ENCODE assay signal across 8 cellular contexts in genomic region chr4:128517739-128518510, GRCh38.
DNase-seq lines count a peak whose midpoint lies in the region; ATAC-seq, FAIRE-seq and TF ChIP-seq lines count a peak whose summit lies in the region.

No MANE protein-coding gene starts in this region.

- no peaks in the 10 kb centered on the region for H3K9me3 Mint-ChIP-seq in activated naive CD8-positive, alpha-beta T cell (ENCODE audit: low read depth)
- peaks cover 2 to 4% of the 10 kb centered on the region in 2 donors for H3K9me3 Mint-ChIP-seq in stimulated activated naive B cell treated with anti-CD40 and anti-IgM and Interleukin-4, amounts not matched to agents 10 μg/mL and 1 μg/mL and 100 μg/mL, for 72 hours

- peaks cover 3% of the 10 kb centered on the region for H3K27me3 Mint-ChIP-seq in activated naive CD8-positive, alpha-beta T cell
- H3K27me3 Mint-ChIP-seq in stimulated activated naive B cell treated with anti-CD40 and anti-IgM and Interleukin-4, amounts not matched to agents 10 μg/mL and 1 μg/mL and 100 μg/mL, for 72 hours = peaks cover 16 to 23% of the 10 kb centered on the region in 2 donors

- FAIRE-seq in HTR-8/SVneo (lab: Jason Lieb, UNC) = peak; percentile 95

- H3K36me3 Mint-ChIP-seq in activated naive CD8-positive, alpha-beta T cell = no peaks in the 10 kb centered on the region
- H3K36me3 Mint-ChIP-seq in stimulated activated naive B cell treated with anti-CD40 and anti-IgM and Interleukin-4, amounts not matched to agents 10 μg/mL and 1 μg/mL and 100 μg/mL, for 72 hours = peaks cover 0 to under 1% of the 10 kb centered on the region in 2 donors

- ATAC-seq in GM21723 (IDR thresholded peaks at IDR 0.05; ENCODE audit: unreplicated experiment) = peak; percentile 96
- ATAC-seq in stimulated activated naive B cell treated with anti-CD40 and anti-IgM and Interleukin-4, amounts not matched to agents 10 μg/mL and 1 μg/mL and 100 μg/mL, for 72 hours (replicated peaks) = peak; percentile 97 to 98

- TF ChIP-seq CTCF in GM13976 (IDR thresholded peaks at IDR 0.05; ENCODE audit: borderline replicate concordance, control extremely low read depth, extremely low read depth, insufficient read depth, missing control alignments) = no peak

- H3K4me3 Mint-ChIP-seq in activated naive CD8-positive, alpha-beta T cell = no peak overlapping the region
- peak overlapping the region in 1 of 2 donors; percentile 14 for H3K4me3 Mint-ChIP-seq in stimulated activated naive B cell treated with anti-CD40 and anti-IgM and Interleukin-4, amounts not matched to agents 10 μg/mL and 1 μg/mL and 100 μg/mL, for 72 hours

- in situ Hi-C loops in GM13976 (cut with MboI; ENCODE audit: low sequenced_read_pairs, unreplicated experiment) = no loop called here

- peaks cover 15% of the 10 kb centered on the region for H3K4me1 Mint-ChIP-seq in activated naive CD8-positive, alpha-beta T cell (ENCODE audit: low read depth)
- peaks cover 17 to 40% of the 10 kb centered on the region in 2 donors for H3K4me1 Mint-ChIP-seq in stimulated activated naive B cell treated with anti-CD40 and anti-IgM and Interleukin-4, amounts not matched to agents 10 μg/mL and 1 μg/mL and 100 μg/mL, for 72 hours

- peak; percentile 66 for DNase-seq in GM13976 (ENCODE audit: low spot score)
- peak; percentile 87 for DNase-seq in HTR-8/SVneo (ENCODE audit: insufficient read length, low spot score)
- peak; percentile 79 for DNase-seq in hepatic stellate cell (ENCODE audit: low spot score)
- peak; percentile 76 for DNase-seq in stimulated activated naive B cell treated with anti-CD40 and anti-IgM and Interleukin-4, amounts not matched to agents 10 μg/mL and 1 μg/mL and 100 μg/mL, for 72 hours
- DNase-seq in NCI-H1436 treated with DMSO at 0.1 percent for 48 hours (lab: John Stamatoyannopoulos, UW) = no peak
- DNase-seq in activated CD4-positive, CD25-positive, alpha-beta regulatory T cell (lab: John Stamatoyannopoulos, UW) = no peak

- peak overlapping the region; percentile 12 for H3K27ac Mint-ChIP-seq in activated naive CD8-positive, alpha-beta T cell
- H3K27ac Mint-ChIP-seq in stimulated activated naive B cell treated with anti-CD40 and anti-IgM and Interleukin-4, amounts not matched to agents 10 μg/mL and 1 μg/mL and 100 μg/mL, for 72 hours = peak overlapping the region; percentile 1

Comparison
In these comparisons a context has a peak if more than half of its experiments do, and no peak if none do; other contexts are left out.
1. DNase-seq: peak in GM13976 (single experiment), HTR-8/SVneo (single experiment), hepatic stellate cell (single experiment) and stimulated activated naive B cell treated with anti-CD40 and anti-IgM and Interleukin-4, amounts not matched to agents 10 μg/mL and 1 μg/mL and 100 μg/mL, for 72 hours (single experiment); none in NCI-H1436 treated with DMSO at 0.1 percent for 48 hours (single experiment) and activated CD4-positive, CD25-positive, alpha-beta regulatory T cell (0 of 4).